Comparison of ENCODE assay signal across 20 cellular contexts in the genomic region with DNA sequence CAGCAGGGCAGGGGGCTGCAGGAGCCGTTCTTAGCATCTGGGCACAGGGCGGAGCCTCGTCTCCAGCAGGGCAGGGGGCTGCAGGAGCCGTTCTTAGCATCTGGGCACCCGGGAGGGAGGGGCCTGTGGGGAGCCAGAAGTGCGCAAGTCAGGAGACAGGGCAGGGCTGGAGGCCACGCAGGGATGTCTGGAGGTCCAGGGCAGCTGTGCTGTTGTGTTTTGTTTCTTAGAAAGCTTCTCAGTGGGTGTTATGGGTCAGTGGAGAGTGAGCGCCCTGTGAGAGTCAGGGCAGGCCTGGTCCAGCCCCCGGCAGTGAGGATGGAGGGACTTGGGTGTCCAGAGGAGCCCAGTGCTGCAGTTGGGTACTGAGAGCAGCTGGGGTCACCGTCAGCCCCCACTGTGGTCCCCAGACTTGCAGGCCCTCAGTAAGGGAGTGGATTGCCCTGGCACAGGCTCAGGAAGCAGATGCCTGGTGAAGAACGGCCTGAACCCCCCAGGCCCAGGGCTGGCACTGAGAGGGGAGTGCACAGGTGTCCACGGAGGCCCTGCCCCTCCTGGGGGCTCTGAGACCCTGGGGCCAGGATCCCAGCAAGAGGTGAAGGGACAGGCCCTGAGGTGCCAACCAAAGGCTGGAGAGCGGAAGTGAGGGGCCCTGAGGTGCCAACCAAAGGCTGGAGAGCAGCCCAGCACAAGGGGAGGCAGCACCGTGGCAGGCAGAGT. TPM values are rescaled to one million over a fixed set of nuclear protein-coding genes. Genes with fewer than 3 reads are reported as not detected.
DNase-seq lines count a peak whose midpoint lies in the region; ATAC-seq, FAIRE-seq and TF ChIP-seq lines count a peak whose summit lies in the region.
"Had no signal": no experiment of that assay in that cellular context is flagged by ENCODE, and none has a peak within 500 bp of the region (broad histone marks: within the 10 kb centered on the region; RNA-seq: fewer than 3 reads in every experiment).

No MANE protein-coding gene starts in this region.

- no peak overlapping the region for H3K4me3 ChIP-seq in GM23338
- H3K4me3 ChIP-seq: ascending aorta, left ventricle myocardium inferior, transverse colon had no signal

- H3K36me3 ChIP-seq in GM23338 (ENCODE audit: insufficient read depth) = no peaks in the 10 kb centered on the region
- H3K36me3 ChIP-seq: transverse colon had no signal

- no peak overlapping the region for H2AFZ ChIP-seq in GM23338

- H3K27ac Mint-ChIP-seq in GM23338 (peak overlapping the region; percentile 56; the same call in 1 of the 2 replicates), osteocyte (ENCODE audit: unreplicated experiment) (peak overlapping the region; percentile 14)
- H3K27ac Mint-ChIP-seq: activated naive CD4-positive, alpha-beta T cell treated with anti-CD3 and anti-CD28 coated beads, Interleukin-2, amount 50 U/mL, for 24 hours had no signal

- H3K9me2 ChIP-seq in GM23338 (ENCODE audit: insufficient read depth) = no peaks in the 10 kb centered on the region

- H3K9me3 Mint-ChIP-seq in GM23338 = no peaks in the 10 kb centered on the region
- no peaks in the 10 kb centered on the region for H3K9me3 Mint-ChIP-seq in osteocyte (ENCODE audit: unreplicated experiment)
- H3K9me3 Mint-ChIP-seq: activated naive CD4-positive, alpha-beta T cell treated with anti-CD3 and anti-CD28 coated beads, Interleukin-2, amount 50 U/mL, for 24 hours had no signal

- H3K27ac ChIP-seq in GM23338 (ENCODE audit: low read depth) (no peak overlapping the region), cingulate gyrus (ENCODE audit: low read depth, low read length) (peak overlapping the region; percentile 2)
- H3K27ac ChIP-seq: ascending aorta, left ventricle myocardium inferior, transverse colon had no signal

- FAIRE-seq in GM12892 (lab: Jason Lieb, UNC) = no peak
- FAIRE-seq: endothelial cell of umbilical vein, HepG2, islet of Langerhans had no signal

- no peak for TF ChIP-seq POLR2A in GM12892 (IDR thresholded peaks at IDR 0.05; ENCODE audit: low read depth, low read length)

- H3K27me3 Mint-ChIP-seq in GM23338 (ENCODE audit: insufficient read depth, low read depth, poor library complexity) (peaks cover 7% of the 10 kb centered on the region), osteocyte (ENCODE audit: unreplicated experiment) (no peaks in the 10 kb centered on the region)
- H3K27me3 Mint-ChIP-seq: activated naive CD4-positive, alpha-beta T cell treated with anti-CD3 and anti-CD28 coated beads, Interleukin-2, amount 50 U/mL, for 24 hours had no signal

- peaks cover 11% of the 10 kb centered on the region for H3K4me1 Mint-ChIP-seq in GM23338
- H3K4me1 Mint-ChIP-seq in osteocyte (ENCODE audit: unreplicated experiment) = peaks cover 40% of the 10 kb centered on the region
- H3K4me1 Mint-ChIP-seq: activated naive CD4-positive, alpha-beta T cell treated with anti-CD3 and anti-CD28 coated beads, Interleukin-2, amount 50 U/mL, for 24 hours had no signal

- H3K4me2 ChIP-seq in GM23338 = no peak overlapping the region

- 0 out of 2 replicates have a peak, but pooled peaks cover 4% of the 10 kb centered on the region for H4K20me1 ChIP-seq in GM23338 (replicated peaks; ENCODE audit: insufficient read depth)

- no peaks in the 10 kb centered on the region for H3K79me2 ChIP-seq in GM23338 (replicated peaks; ENCODE audit: insufficient read depth)

- H3F3A ChIP-seq in GM23338 (replicated peaks; ENCODE audit: low read depth) = no peaks in the 10 kb centered on the region

- no peak for ATAC-seq in GM23338
- ATAC-seq: HepG2 had no signal

- H3K36me3 Mint-ChIP-seq in GM23338 (ENCODE audit: low read depth) (peaks cover 18% of the 10 kb centered on the region), osteocyte (ENCODE audit: unreplicated experiment) (peaks cover 12% of the 10 kb centered on the region)
- H3K36me3 Mint-ChIP-seq: activated naive CD4-positive, alpha-beta T cell treated with anti-CD3 and anti-CD28 coated beads, Interleukin-2, amount 50 U/mL, for 24 hours had no signal

- H3K27me3 ChIP-seq in GM23338 (ENCODE audit: insufficient read depth) = no peaks in the 10 kb centered on the region
- H3K27me3 ChIP-seq: ascending aorta, transverse colon had no signal

- TF ChIP-seq CTCF in GM23338 (conservative IDR thresholded peaks at IDR 0.05; ENCODE audit: low read depth in 2 of 2) (no peak), osteocyte (IDR thresholded peaks at IDR 0.05) (no peak)

- H3K4me1 ChIP-seq in GM23338 (ENCODE audit: insufficient read depth) = no peaks in the 10 kb centered on the region
- H3K4me1 ChIP-seq: ascending aorta had no signal

- DNase-seq in GM23338 (ENCODE audit: low spot score) = no peak
- peak; percentile 70 for DNase-seq in NCI-H2171 treated with DMSO at 0.1 percent for 48 hours (lab: John Stamatoyannopoulos, UW)
- DNase-seq in osteocyte (ENCODE audit: extremely low spot score, unreplicated experiment) = no peak
- DNase-seq in cerebellar nuclear complex (lab: John Stamatoyannopoulos, UW) = no peak
- no peak for DNase-seq in GM12892 (ENCODE audit: insufficient read length)
- DNase-seq in NCI-H2227 treated with DMSO at 0.1 percent for 48 hours (lab: John Stamatoyannopoulos, UW) = no peak
- DNase-seq: activated CD4-positive, alpha-beta T cell treated with anti-CD3 and anti-CD28 coated beads, Interleukin-2, amount 50 U/mL, for 4 hours; COR-L47; DND-41; left ventricle myocardium inferior; NCI-H1694 treated with DMSO at 0.1 percent for 48 hours; NCI-H526; T-helper 1 cell; transverse colon had no signal

- H3K4me3 Mint-ChIP-seq in GM23338 = no peak overlapping the region
- H3K4me3 Mint-ChIP-seq in osteocyte (ENCODE audit: unreplicated experiment) = no peak overlapping the region
- H3K4me3 Mint-ChIP-seq: activated naive CD4-positive, alpha-beta T cell treated with anti-CD3 and anti-CD28 coated beads, Interleukin-2, amount 50 U/mL, for 24 hours had no signal

TF ChIP-seq in GM23338, 12 proteins besides CTCF, POLR2A, EP300 and RAD21 (continues in another document):
- TF ChIP-seq JUNB (IDR thresholded peaks at IDR 0.05; ENCODE audit: unreplicated experiment) = no peak
- no peak for TF ChIP-seq STAT1 (IDR thresholded peaks at IDR 0.05; ENCODE audit: unreplicated experiment)
- TF ChIP-seq, protein P1, sequence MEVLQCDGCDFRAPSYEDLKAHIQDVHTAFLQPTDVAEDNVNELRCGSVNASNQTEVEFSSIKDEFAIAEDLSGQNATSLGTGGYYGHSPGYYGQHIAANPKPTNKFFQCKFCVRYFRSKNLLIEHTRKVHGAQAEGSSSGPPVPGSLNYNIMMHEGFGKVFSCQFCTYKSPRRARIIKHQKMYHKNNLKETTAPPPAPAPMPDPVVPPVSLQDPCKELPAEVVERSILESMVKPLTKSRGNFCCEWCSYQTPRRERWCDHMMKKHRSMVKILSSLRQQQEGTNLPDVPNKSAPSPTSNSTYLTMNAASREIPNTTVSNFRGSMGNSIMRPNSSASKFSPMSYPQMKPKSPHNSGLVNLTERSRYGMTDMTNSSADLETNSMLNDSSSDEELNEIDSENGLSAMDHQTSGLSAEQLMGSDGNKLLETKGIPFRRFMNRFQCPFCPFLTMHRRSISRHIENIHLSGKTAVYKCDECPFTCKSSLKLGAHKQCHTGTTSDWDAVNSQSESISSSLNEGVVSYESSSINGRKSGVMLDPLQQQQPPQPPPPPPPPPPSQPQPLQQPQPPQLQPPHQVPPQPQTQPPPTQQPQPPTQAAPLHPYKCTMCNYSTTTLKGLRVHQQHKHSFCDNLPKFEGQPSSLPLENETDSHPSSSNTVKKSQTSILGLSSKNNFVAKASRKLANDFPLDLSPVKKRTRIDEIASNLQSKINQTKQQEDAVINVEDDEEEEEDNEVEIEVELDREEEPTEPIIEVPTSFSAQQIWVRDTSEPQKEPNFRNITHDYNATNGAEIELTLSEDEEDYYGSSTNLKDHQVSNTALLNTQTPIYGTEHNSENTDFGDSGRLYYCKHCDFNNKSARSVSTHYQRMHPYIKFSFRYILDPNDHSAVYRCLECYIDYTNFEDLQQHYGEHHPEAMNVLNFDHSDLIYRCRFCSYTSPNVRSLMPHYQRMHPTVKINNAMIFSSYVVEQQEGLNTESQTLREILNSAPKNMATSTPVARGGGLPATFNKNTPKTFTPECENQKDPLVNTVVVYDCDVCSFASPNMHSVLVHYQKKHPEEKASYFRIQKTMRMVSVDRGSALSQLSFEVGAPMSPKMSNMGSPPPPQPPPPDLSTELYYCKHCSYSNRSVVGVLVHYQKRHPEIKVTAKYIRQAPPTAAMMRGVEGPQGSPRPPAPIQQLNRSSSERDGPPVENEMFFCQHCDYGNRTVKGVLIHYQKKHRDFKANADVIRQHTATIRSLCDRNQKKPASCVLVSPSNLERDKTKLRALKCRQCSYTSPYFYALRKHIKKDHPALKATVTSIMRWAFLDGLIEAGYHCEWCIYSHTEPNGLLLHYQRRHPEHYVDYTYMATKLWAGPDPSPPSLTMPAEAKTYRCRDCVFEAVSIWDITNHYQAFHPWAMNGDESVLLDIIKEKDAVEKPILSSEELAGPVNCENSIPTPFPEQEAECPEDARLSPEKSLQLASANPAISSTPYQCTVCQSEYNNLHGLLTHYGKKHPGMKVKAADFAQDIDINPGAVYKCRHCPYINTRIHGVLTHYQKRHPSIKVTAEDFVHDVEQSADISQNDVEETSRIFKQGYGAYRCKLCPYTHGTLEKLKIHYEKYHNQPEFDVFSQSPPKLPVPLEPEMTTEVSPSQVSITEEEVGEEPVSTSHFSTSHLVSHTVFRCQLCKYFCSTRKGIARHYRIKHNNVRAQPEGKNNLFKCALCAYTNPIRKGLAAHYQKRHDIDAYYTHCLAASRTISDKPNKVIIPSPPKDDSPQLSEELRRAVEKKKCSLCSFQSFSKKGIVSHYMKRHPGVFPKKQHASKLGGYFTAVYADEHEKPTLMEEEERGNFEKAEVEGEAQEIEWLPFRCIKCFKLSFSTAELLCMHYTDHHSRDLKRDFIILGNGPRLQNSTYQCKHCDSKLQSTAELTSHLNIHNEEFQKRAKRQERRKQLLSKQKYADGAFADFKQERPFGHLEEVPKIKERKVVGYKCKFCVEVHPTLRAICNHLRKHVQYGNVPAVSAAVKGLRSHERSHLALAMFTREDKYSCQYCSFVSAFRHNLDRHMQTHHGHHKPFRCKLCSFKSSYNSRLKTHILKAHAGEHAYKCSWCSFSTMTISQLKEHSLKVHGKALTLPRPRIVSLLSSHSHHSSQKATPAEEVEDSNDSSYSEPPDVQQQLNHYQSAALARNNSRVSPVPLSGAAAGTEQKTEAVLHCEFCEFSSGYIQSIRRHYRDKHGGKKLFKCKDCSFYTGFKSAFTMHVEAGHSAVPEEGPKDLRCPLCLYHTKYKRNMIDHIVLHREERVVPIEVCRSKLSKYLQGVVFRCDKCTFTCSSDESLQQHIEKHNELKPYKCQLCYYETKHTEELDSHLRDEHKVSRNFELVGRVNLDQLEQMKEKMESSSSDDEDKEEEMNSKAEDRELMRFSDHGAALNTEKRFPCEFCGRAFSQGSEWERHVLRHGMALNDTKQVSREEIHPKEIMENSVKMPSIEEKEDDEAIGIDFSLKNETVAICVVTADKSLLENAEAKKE (CRISPR knock-in tag; IDR thresholded peaks at IDR 0.05) = no peak

RNA-seq across cellular contexts. Expression of gene FAM20C, which starts 29.8 kb away (rescaled TPM):
- total RNA-seq in GM23338 (2014; rRNA removed; shearing (Covaris generic)) = 24.8 and 26.8 TPM in 2 replicates
- 7.6 and 8.0 TPM in 2 replicates for polyA plus RNA-seq in GM23338 (2016; fragmentation: Nextera tagmentation; extraction: Ambion mirVana)
- 132 and 143 TPM in 2 replicates for total RNA-seq in osteocyte
- not detected for polyA plus RNA-seq in GM12892 (2012; ENCODE audit: missing spikeins)
